In genomic region chr3:146544013-146544928, GRCh38 we compare ENCODE assay signal across 8 cellular contexts. TPM values are rescaled to one million over a fixed set of nuclear protein-coding genes. Genes with fewer than 3 reads are reported as not detected.
DNase-seq lines count a peak whose midpoint lies in the region; ATAC-seq, FAIRE-seq and TF ChIP-seq lines count a peak whose summit lies in the region.

TSS of gene PLSCR1 (minus strand) at chr3:146544607. CDS start at chr3:146536552, 8,055 bp downstream.

- WGBS in HepG2 (ENCODE audit: low lambda C conversion rate) = 1% methylated on average over 30 of the region's 51 CpGs

- DNase-seq in GM19240 (ENCODE audit: insufficient read length, low spot score) (peak; percentile 23), NCI-H748 treated with DMSO at 0.1 percent for 48 hours (lab: John Stamatoyannopoulos, UW) (peak; percentile 73), dermis microvascular lymphatic vessel endothelial cell (ENCODE audit: low read depth in 2 of 2) (peak; percentile 52 to 95), HepG2 (ENCODE audit: low spot score) (peak; percentile 81)
- peak; percentile 82 to 86 for DNase-seq in activated CD4-positive, alpha-beta T cell treated with anti-CD3 and anti-CD28 coated beads, Interleukin-2, amount 50 U/mL, for 48 hours
- peak; percentile 59 to 63 for DNase-seq in stimulated activated CD4-positive, alpha-beta T cell treated with anti-CD3 and anti-CD28 coated beads, Interleukin-2, amount 100 ng/mL, for 48 hours

- peak; percentile 84 for ATAC-seq in HG03457 (IDR thresholded peaks at IDR 0.05; ENCODE audit: unreplicated experiment)
- ATAC-seq in HepG2 = peak; percentile 92

- TF ChIP-seq CTCF in HepG2 (CRISPR knock-in tag; IDR thresholded peaks at IDR 0.05) = 0 out of 2 replicates have a peak, but pooled peaks have one; percentile 11

- peaks cover 48% of the 10 kb centered on the region for H3K4me1 ChIP-seq in BLaER1
- H3K4me1 ChIP-seq in HepG2 (ENCODE audit: insufficient read depth, low read length) = peaks cover 70% of the 10 kb centered on the region

- CTCF ChIA-PET in HepG2 (lab: Yijun Ruan, JAX; ENCODE audit: low intra/inter-chr PET ratio, low total read pairs) = no interaction called here

- H3K79me2 ChIP-seq in HepG2 (ENCODE audit: insufficient read depth, low read length) = peaks cover 48% of the 10 kb centered on the region

- H3K9me3 ChIP-seq in BLaER1 (no peaks in the 10 kb centered on the region), HepG2 (ENCODE audit: low read length) (no peaks in the 10 kb centered on the region)

- H3K4me2 ChIP-seq in BLaER1 (peak within 1 kb of the TSS; percentile 94), HepG2 (ENCODE audit: low read depth, low read length) (peak within 1 kb of the TSS; percentile 86)

- TF ChIP-seq RAD21 in HepG2 (CRISPR knock-in tag; IDR thresholded peaks at IDR 0.05) = no peak

- intact Hi-C loops in HepG2 (cut with micrococcal nuclease; ENCODE audit: unreplicated experiment) = loop anchor here (5.0 kb wide), 1 partner anchor 38 kb away; no protein-coding TSS in a partner anchor

- TF ChIP-seq EP300 in HepG2 (IDR thresholded peaks at IDR 0.05; ENCODE audit: low read depth in 2 of 2, low read length in 2 of 2) = no peak
- no peak for TF ChIP-seq EP300 in HepG2 (CRISPR knock-in tag; IDR thresholded peaks at IDR 0.05; ENCODE audit: borderline replicate concordance)

- BruUV-seq in HepG2 (replicated peaks; lab: Mats Ljungman, UMichigan) = no TSS peak

- H4K20me1 ChIP-seq in BLaER1 = no peaks in the 10 kb centered on the region
- H4K20me1 ChIP-seq in HepG2 (ENCODE audit: insufficient read depth, low read length) = no peaks in the 10 kb centered on the region

- H3K9ac ChIP-seq in BLaER1 (peak within 1 kb of the TSS; percentile 91), HepG2 (ENCODE audit: insufficient read depth, low read depth, low read length) (peak within 1 kb of the TSS; percentile 87)

- peaks cover 1% of the 10 kb centered on the region for H3K36me3 ChIP-seq in BLaER1
- H3K36me3 ChIP-seq in HepG2 (replicated peaks in 1 of 2; ENCODE audit: control insufficient read depth in 1 of 2, insufficient read depth in 2 of 2, low read length in 2 of 2) = no peaks in the 10 kb centered on the region

- H3K27me3 ChIP-seq in BLaER1 = no peaks in the 10 kb centered on the region
- no peaks in the 10 kb centered on the region for H3K27me3 ChIP-seq in HepG2 (ENCODE audit: control insufficient read depth in 1 of 2, insufficient read depth in 2 of 2, low read length in 2 of 2)

- H2AFZ ChIP-seq in HepG2 (ENCODE audit: low read length) = peak within 1 kb of the TSS; percentile 73

- H3K27ac ChIP-seq in BLaER1 (peak within 1 kb of the TSS; percentile 93), HepG2 (ENCODE audit: extremely low read length, insufficient read depth, low read length) (peak within 1 kb of the TSS; percentile 88)

- no peak for FAIRE-seq in HepG2 (lab: Jason Lieb, UNC)

- POLR2A ChIA-PET in HepG2 (lab: Yijun Ruan, JAX) = interaction anchor here (0.8 to 2.0 kb wide), 5 partner anchors 31 to 355 kb away, joined by 3 to 14 read pairs (median 3); no protein-coding TSS in a partner anchor

- in situ Hi-C loops in HepG2 (cut with HindIII; ENCODE audit: extremely low pct_ligation_motif_present, low pct_unique_long_range_greater_than_20kb) = no loop called here

- peak; percentile 72 to 75 for TF ChIP-seq POLR2A in HepG2 (IDR thresholded peaks at IDR 0.05; ENCODE audit: insufficient read depth in 1 of 2, low read depth in 2 of 2, low read length in 2 of 2)

- H3K4me3 ChIP-seq in BLaER1 (peak within 1 kb of the TSS; percentile 79), HepG2 (replicated peaks in 1 of 3; ENCODE audit: insufficient read depth in 1 of 3, low read depth in 2 of 3, low read length in 3 of 3) (peak within 1 kb of the TSS; percentile 89 to 93 (median 91))

TF ChIP-seq in HepG2, 621 proteins besides CTCF, POLR2A, EP300 and RAD21 (continues in another document):
- 0 out of 2 replicates have a peak, but pooled peaks have one; percentile 17 for TF ChIP-seq THAP9 (CRISPR knock-in tag; IDR thresholded peaks at IDR 0.05; ENCODE audit: borderline replicate concordance)
- peak; percentile 62 for TF ChIP-seq YY1 (IDR thresholded peaks at IDR 0.05; ENCODE audit: insufficient read depth, insufficient replicate concordance, low read depth, low read length)
- peak; percentile 82 for TF ChIP-seq KDM5B (CRISPR knock-in tag; IDR thresholded peaks at IDR 0.05; ENCODE audit: borderline replicate concordance)
- no peak for TF ChIP-seq REXO4 (CRISPR knock-in tag; IDR thresholded peaks at IDR 0.05; ENCODE audit: borderline replicate concordance)
- TF ChIP-seq ZBTB1 (CRISPR knock-in tag; IDR thresholded peaks at IDR 0.05; ENCODE audit: borderline replicate concordance) = no peak
- no peak for TF ChIP-seq IKZF4 (CRISPR knock-in tag; IDR thresholded peaks at IDR 0.05; ENCODE audit: borderline replicate concordance, low read depth, not compliant biosample characterization)
- TF ChIP-seq SPEN (CRISPR knock-in tag; IDR thresholded peaks at IDR 0.05; ENCODE audit: low read depth) = peak; percentile 34
- no peak for TF ChIP-seq CCAR2 (optimal IDR thresholded peaks at IDR 0.05; ENCODE audit: low read depth, low read length)

RNA-seq across cellular contexts. Expression of gene PLSCR1, which starts in this region (rescaled TPM):
- total RNA-seq in dermis microvascular lymphatic vessel endothelial cell (56.4 and 123 TPM in 2 replicates), HepG2 (2016; rRNA removed; fragmentation: Illumina TruSeq; extraction: Trizol) (34.1 and 44.3 TPM in 2 replicates)
- 8.3 and 8.7 TPM in 2 replicates for total RNA-seq in HepG2 (2016; cell fraction: cytosol; rRNA removed; fragmentation: Illumina TruSeq; extraction: Trizol; ENCODE audit: low read depth)
- total RNA-seq in HepG2 (2016; cell fraction: insoluble cytoplasmic fraction; rRNA removed; fragmentation: Illumina TruSeq; extraction: Trizol) = 31.6 and 41.7 TPM in 2 replicates
- total RNA-seq in HepG2 (2016; cell fraction: membrane; rRNA removed; fragmentation: Illumina TruSeq; extraction: Trizol) = 13.6 and 15.2 TPM in 2 replicates
- 28.8 and 32.0 TPM in 2 replicates for total RNA-seq in HepG2 (2016; cell fraction: nucleus; rRNA removed; fragmentation: Illumina TruSeq; extraction: Trizol)
- polyA plus RNA-seq in HepG2 (2011; rRNA removed) = 25.0 and 33.8 TPM in 2 replicates
- 27.9 and 28.3 TPM in 2 replicates for polyA plus RNA-seq in HepG2 (2011; cell fraction: cytosol; rRNA removed)
- polyA plus RNA-seq in HepG2 (2011; cell fraction: nucleus; rRNA removed) = 27.5 and 28.3 TPM in 2 replicates
- 28.5 and 29.8 TPM in 2 replicates for polyA plus RNA-seq in HepG2 (2012)
- 3.7 and 4.0 TPM in 2 replicates for polyA plus RNA-seq in HepG2 (2016; cell fraction: cytosol; fragmentation: Illumina TruSeq; extraction: Trizol; ENCODE audit: low read depth)
- 43.4 and 44.5 TPM in 2 replicates for polyA plus RNA-seq in HepG2 (2016; cell fraction: insoluble cytoplasmic fraction; fragmentation: Illumina TruSeq; extraction: Trizol; ENCODE audit: low read depth)
- polyA plus RNA-seq in HepG2 (2016; cell fraction: membrane; fragmentation: Illumina TruSeq; extraction: Trizol; ENCODE audit: low read depth) = 7.9 and 8.7 TPM in 2 replicates
- polyA plus RNA-seq in HepG2 (2016; cell fraction: nucleus; fragmentation: Illumina TruSeq; extraction: Trizol; ENCODE audit: insufficient read depth, low read depth) = 26.5 and 28.3 TPM in 2 replicates
- polyA minus RNA-seq in HepG2 (2011; rRNA and poly(A)+ RNA removed; ENCODE audit: low replicate concordance) = 19.7 and 37.7 TPM in 2 replicates
- polyA minus RNA-seq in HepG2 (2011; cell fraction: cytosol; rRNA and poly(A)+ RNA removed) = 18.0 and 20.0 TPM in 2 replicates
- 134 and 140 TPM in 2 replicates for polyA minus RNA-seq in HepG2 (2011; cell fraction: nucleus; rRNA and poly(A)+ RNA removed)

Comparison
In these comparisons a context has a peak if more than half of its experiments do, and no peak if none do; other contexts are left out.
1. Peak in every context shown above with its lines: DNase-seq, ATAC-seq, H3K4me3 ChIP-seq and H3K27ac ChIP-seq.
2. DNase-seq: peak in every context shown above with its lines; median percentile 84 in activated CD4-positive, alpha-beta T cell treated with anti-CD3 and anti-CD28 coated beads, Interleukin-2, amount 50 U/mL, for 48 hours; 81 in HepG2; 74 in dermis microvascular lymphatic vessel endothelial cell; 73 in NCI-H748 treated with DMSO at 0.1 percent for 48 hours; 61 in stimulated activated CD4-positive, alpha-beta T cell treated with anti-CD3 and anti-CD28 coated beads, Interleukin-2, amount 100 ng/mL, for 48 hours; 23 in GM19240.